Comparison of ENCODE assay signal across 8 cellular contexts in genomic region chr9:18473551-18474279, GRCh38. TPM values are rescaled to one million over a fixed set of nuclear protein-coding genes. Genes with fewer than 3 reads are reported as not detected.
DNase-seq lines count a peak whose midpoint lies in the region; ATAC-seq and TF ChIP-seq lines count a peak whose summit lies in the region.

Gene ADAMTSL1, plus strand, starts transcription at chr9:18474153. Its CDS starts 80 bp downstream, at chr9:18474233.

- no TSS peak for BruUV-seq in A673 (replicated peaks; lab: Mats Ljungman, UMichigan)

- no peak for ATAC-seq in HG02678 (IDR thresholded peaks at IDR 0.05; ENCODE audit: unreplicated experiment)
- no peak for ATAC-seq in HG03108 (IDR thresholded peaks at IDR 0.05; ENCODE audit: unreplicated experiment)

- H3K9me3 ChIP-seq in A673 (ENCODE audit: low read depth, low read length, poor library complexity, severe bottlenecking) (no peaks in the 10 kb centered on the region), esophagus (ENCODE audit: control insufficient read depth in 2 of 2, insufficient read depth in 1 of 2, low read depth in 1 of 2, low read length in 1 of 2) (peaks cover 0 to 3% of the 10 kb centered on the region in 2 donors)

- CTCF ChIA-PET in A673 (lab: Charles Lee) = no interaction called here

- H3K27me3 ChIP-seq in A673 (replicated peaks; ENCODE audit: insufficient read depth, low read depth, low read length, poor library complexity) (no peaks in the 10 kb centered on the region), esophagus (ENCODE audit: control insufficient read depth in 1 of 2, insufficient read depth in 2 of 2, low read length in 2 of 2) (no peaks in the 10 kb centered on the region)

- H3K4me1 ChIP-seq in A673 (ENCODE audit: insufficient read depth, low read length, poor library complexity, severe bottlenecking) (no peaks in the 10 kb centered on the region), esophagus (ENCODE audit: control insufficient read depth in 2 of 2, insufficient read depth in 2 of 2, low read length in 1 of 2) (peaks cover 0 to 2% of the 10 kb centered on the region in 2 donors)

- TF ChIP-seq CTCF in A673 (conservative IDR thresholded peaks at IDR 0.05; ENCODE audit: low read depth, low read length) = no peak

- 7 to 9% methylated on average over 14 of the region's 14 CpGs for WGBS in esophagus, 2 donors

- POLR2A ChIA-PET in A673 (lab: Charles Lee; ENCODE audit: low non-redundant PET) = no interaction called here

- DNase-seq in A673 (ENCODE audit: low spot score) (peak; percentile 9), NCI-H2171 (lab: John Stamatoyannopoulos, UW) (peak; percentile 79), mucosa of gallbladder (ENCODE audit: low spot score) (peak; percentile 12), inferior parietal cortex (ENCODE audit: extremely low spot score) (no peak), hepatic stellate cell (ENCODE audit: low spot score) (no peak)

- no peak within 1 kb of the TSS for H3K4me3 ChIP-seq in A673 (ENCODE audit: low read depth, low read length, poor library complexity, severe bottlenecking)
- H3K4me3 ChIP-seq in esophagus (ENCODE audit: low read depth in 1 of 2, low read length in 2 of 2) = peak within 1 kb of the TSS; percentile 12 to 37

- H3K36me3 ChIP-seq in A673 (ENCODE audit: insufficient read depth, low read length, poor library complexity, severe bottlenecking) (no peaks in the 10 kb centered on the region), esophagus (ENCODE audit: control insufficient read depth in 2 of 2, insufficient read depth in 2 of 2, low read length in 1 of 2) (no peaks in the 10 kb centered on the region)

- intact Hi-C loops in A673 (cut with micrococcal nuclease; ENCODE audit: unreplicated experiment) = no loop called here

- H3K27ac ChIP-seq in A673 (ENCODE audit: low read depth, low read length, poor library complexity, severe bottlenecking) = no peak within 1 kb of the TSS
- H3K27ac ChIP-seq in esophagus (ENCODE audit: low read depth in 2 of 2, low read length in 1 of 2) = peak within 1 kb of the TSS; percentile 2 to 28

RNA-seq across cellular contexts. Expression of gene ADAMTSL1, which starts in this region (rescaled TPM):
- not detected in 2 replicates for total RNA-seq in A673 (2021)
- 1 to 10 TPM; 1.2 to 1.8 TPM for polyA plus RNA-seq in esophagus
- 1.8 TPM for total RNA-seq in mucosa of gallbladder

Comparison
In these comparisons a context has a peak if more than half of its experiments do, and no peak if none do; other contexts are left out.
1. Peak in DNase-seq in A673; RNA of the gene not detected or under 1 TPM.
2. DNase-seq: peak in NCI-H2171 (single experiment) and mucosa of gallbladder (single experiment); none in inferior parietal cortex (single experiment) and hepatic stellate cell (single experiment).